In genomic region chr9:73573235-73573634, GRCh38 we compare ENCODE assay signal across 20 cellular contexts.
DNase-seq lines count a peak whose midpoint lies in the region; ATAC-seq and TF ChIP-seq lines count a peak whose summit lies in the region.
"Had no signal": no experiment of that assay in that cellular context is flagged by ENCODE, and none has a peak within 500 bp of the region (broad histone marks: within the 10 kb centered on the region; RNA-seq: fewer than 3 reads in every experiment).

No MANE protein-coding gene starts in this region.

- no peaks in the 10 kb centered on the region for H3K27me3 ChIP-seq in upper lobe of left lung
- H3K27me3 ChIP-seq: BLaER1 had no signal

- TF ChIP-seq POLR2A in upper lobe of left lung (IDR thresholded peaks at IDR 0.05): no peak

- TF ChIP-seq EP300 in upper lobe of left lung (IDR thresholded peaks at IDR 0.05): no peak

- 56 to 64% methylated on average over 4 of the region's 4 CpGs for WGBS in upper lobe of left lung, 2 donors

- H3K27ac ChIP-seq in upper lobe of left lung: no peak overlapping the region
- H3K27ac ChIP-seq: BLaER1, SK-N-MC had no signal

- DNase-seq in G401 (ENCODE audit: low spot score): peak; percentile 88
- peak; percentile 33 for DNase-seq in NCI-H1048 (lab: John Stamatoyannopoulos, UW)
- peak; percentile 81 for DNase-seq in NCI-H82 (lab: John Stamatoyannopoulos, UW)
- DNase-seq in cerebellum (ENCODE audit: low spot score): peak; percentile 27
- DNase-seq in effector CD4-positive, alpha-beta T cell: no peak
- no peak for DNase-seq in GF-D8 (lab: John Stamatoyannopoulos, UW)
- DNase-seq in upper lobe of left lung: no peak
- DNase-seq: Caco-2; CD4-positive, alpha-beta memory T cell; DMS53; KG1; NCI-H1436; NCI-H187 treated with DMSO at 0.1 percent for 48 hours; NCI-H226; PC-3; SHP77; SW 1271; T-helper 17 cell had no signal

- H3K4me3 ChIP-seq in upper lobe of left lung: no peak overlapping the region
- H3K4me3 ChIP-seq: BLaER1, SK-N-MC had no signal

- no peaks in the 10 kb centered on the region for H3K9me3 ChIP-seq in upper lobe of left lung
- H3K9me3 ChIP-seq: BLaER1, Caco-2 had no signal

- no peak for TF ChIP-seq CTCF in upper lobe of left lung (IDR thresholded peaks at IDR 0.05)

- no peak for ATAC-seq in upper lobe of left lung (ENCODE audit: low FRiP score in 2 of 2)
- ATAC-seq: PC-3, T-helper 17 cell had no signal

- H3K4me1 ChIP-seq in upper lobe of left lung: no peaks in the 10 kb centered on the region
- H3K4me1 ChIP-seq: BLaER1, Caco-2 had no signal

- no peaks in the 10 kb centered on the region for H3K36me3 ChIP-seq in upper lobe of left lung
- H3K36me3 ChIP-seq: BLaER1 had no signal

- in situ Hi-C loops in G401 (cut with HindIII; ENCODE audit: low sequenced_read_pairs): no loop called here

Comparison
In these comparisons a context has a peak if more than half of its experiments do, and no peak if none do; other contexts are left out.
1. DNase-seq: peak in G401 (single experiment), NCI-H1048 (single experiment), NCI-H82 (single experiment) and cerebellum (single experiment); none in effector CD4-positive, alpha-beta T cell (single experiment), GF-D8 (single experiment) and upper lobe of left lung (0 of 2).